1 cellular context compared by ENCODE assay signal in genomic region chr1:1065265-1065939, GRCh38.
A peak's percentile ranks its signal among the peaks of the same experiment; 100 is the strongest.
TF ChIP-seq lines count a peak whose summit lies in the region.

No MANE protein-coding gene starts in this region.

TF ChIP-seq in HepG2, 621 proteins besides CTCF, POLR2A, EP300 and RAD21 (continues in another document):
- no peak for TF ChIP-seq NFKBIZ (CRISPR knock-in tag; IDR thresholded peaks at IDR 0.05)
- no peak for TF ChIP-seq ZNF121 (CRISPR knock-in tag; IDR thresholded peaks at IDR 0.05)
- TF ChIP-seq, protein P1, sequence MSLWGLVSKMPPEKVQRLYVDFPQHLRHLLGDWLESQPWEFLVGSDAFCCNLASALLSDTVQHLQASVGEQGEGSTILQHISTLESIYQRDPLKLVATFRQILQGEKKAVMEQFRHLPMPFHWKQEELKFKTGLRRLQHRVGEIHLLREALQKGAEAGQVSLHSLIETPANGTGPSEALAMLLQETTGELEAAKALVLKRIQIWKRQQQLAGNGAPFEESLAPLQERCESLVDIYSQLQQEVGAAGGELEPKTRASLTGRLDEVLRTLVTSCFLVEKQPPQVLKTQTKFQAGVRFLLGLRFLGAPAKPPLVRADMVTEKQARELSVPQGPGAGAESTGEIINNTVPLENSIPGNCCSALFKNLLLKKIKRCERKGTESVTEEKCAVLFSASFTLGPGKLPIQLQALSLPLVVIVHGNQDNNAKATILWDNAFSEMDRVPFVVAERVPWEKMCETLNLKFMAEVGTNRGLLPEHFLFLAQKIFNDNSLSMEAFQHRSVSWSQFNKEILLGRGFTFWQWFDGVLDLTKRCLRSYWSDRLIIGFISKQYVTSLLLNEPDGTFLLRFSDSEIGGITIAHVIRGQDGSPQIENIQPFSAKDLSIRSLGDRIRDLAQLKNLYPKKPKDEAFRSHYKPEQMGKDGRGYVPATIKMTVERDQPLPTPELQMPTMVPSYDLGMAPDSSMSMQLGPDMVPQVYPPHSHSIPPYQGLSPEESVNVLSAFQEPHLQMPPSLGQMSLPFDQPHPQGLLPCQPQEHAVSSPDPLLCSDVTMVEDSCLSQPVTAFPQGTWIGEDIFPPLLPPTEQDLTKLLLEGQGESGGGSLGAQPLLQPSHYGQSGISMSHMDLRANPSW (CRISPR knock-in tag; IDR thresholded peaks at IDR 0.05; ENCODE audit: borderline replicate concordance), result no peak
- no peak for TF ChIP-seq ZNF792 (CRISPR knock-in tag; IDR thresholded peaks at IDR 0.05)
- TF ChIP-seq SAP130 (CRISPR knock-in tag; IDR thresholded peaks at IDR 0.05; ENCODE audit: low read depth), result peak; percentile 71
- TF ChIP-seq ZNF263 (CRISPR knock-in tag; IDR thresholded peaks at IDR 0.05), result no peak
- TF ChIP-seq TCF7 (IDR thresholded peaks at IDR 0.05; ENCODE audit: low read depth), result no peak
- peak; percentile 34; the same call in 1 of the 2 replicates for TF ChIP-seq PITX1 (CRISPR knock-in tag; IDR thresholded peaks at IDR 0.05)
- no peak for TF ChIP-seq ZNF704 (CRISPR knock-in tag; IDR thresholded peaks at IDR 0.05; ENCODE audit: borderline replicate concordance)
- no peak for TF ChIP-seq BCL6 (CRISPR knock-in tag; IDR thresholded peaks at IDR 0.05)
- TF ChIP-seq, protein P2, sequence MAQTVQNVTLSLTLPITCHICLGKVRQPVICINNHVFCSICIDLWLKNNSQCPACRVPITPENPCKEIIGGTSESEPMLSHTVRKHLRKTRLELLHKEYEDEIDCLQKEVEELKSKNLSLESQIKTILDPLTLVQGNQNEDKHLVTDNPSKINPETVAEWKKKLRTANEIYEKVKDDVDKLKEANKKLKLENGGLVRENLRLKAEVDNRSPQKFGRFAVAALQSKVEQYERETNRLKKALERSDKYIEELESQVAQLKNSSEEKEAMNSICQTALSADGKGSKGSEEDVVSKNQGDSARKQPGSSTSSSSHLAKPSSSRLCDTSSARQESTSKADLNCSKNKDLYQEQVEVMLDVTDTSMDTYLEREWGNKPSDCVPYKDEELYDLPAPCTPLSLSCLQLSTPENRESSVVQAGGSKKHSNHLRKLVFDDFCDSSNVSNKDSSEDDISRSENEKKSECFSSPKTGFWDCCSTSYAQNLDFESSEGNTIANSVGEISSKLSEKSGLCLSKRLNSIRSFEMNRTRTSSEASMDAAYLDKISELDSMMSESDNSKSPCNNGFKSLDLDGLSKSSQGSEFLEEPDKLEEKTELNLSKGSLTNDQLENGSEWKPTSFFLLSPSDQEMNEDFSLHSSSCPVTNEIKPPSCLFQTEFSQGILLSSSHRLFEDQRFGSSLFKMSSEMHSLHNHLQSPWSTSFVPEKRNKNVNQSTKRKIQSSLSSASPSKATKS (CRISPR knock-in tag; IDR thresholded peaks at IDR 0.05), result no peak
- TF ChIP-seq YY1 (IDR thresholded peaks at IDR 0.05; ENCODE audit: insufficient read depth, insufficient replicate concordance, low read depth, low read length), result peak; percentile 26
- TF ChIP-seq ZNF296 (CRISPR knock-in tag; conservative IDR thresholded peaks at IDR 0.05), result no peak
- no peak for TF ChIP-seq DPF2 (CRISPR knock-in tag; IDR thresholded peaks at IDR 0.05; ENCODE audit: borderline replicate concordance, low read depth)
- TF ChIP-seq ZFP36L2 (CRISPR knock-in tag; IDR thresholded peaks at IDR 0.05), result no peak
- TF ChIP-seq NBN (conservative IDR thresholded peaks at IDR 0.05), result no peak
- TF ChIP-seq, protein P3, sequence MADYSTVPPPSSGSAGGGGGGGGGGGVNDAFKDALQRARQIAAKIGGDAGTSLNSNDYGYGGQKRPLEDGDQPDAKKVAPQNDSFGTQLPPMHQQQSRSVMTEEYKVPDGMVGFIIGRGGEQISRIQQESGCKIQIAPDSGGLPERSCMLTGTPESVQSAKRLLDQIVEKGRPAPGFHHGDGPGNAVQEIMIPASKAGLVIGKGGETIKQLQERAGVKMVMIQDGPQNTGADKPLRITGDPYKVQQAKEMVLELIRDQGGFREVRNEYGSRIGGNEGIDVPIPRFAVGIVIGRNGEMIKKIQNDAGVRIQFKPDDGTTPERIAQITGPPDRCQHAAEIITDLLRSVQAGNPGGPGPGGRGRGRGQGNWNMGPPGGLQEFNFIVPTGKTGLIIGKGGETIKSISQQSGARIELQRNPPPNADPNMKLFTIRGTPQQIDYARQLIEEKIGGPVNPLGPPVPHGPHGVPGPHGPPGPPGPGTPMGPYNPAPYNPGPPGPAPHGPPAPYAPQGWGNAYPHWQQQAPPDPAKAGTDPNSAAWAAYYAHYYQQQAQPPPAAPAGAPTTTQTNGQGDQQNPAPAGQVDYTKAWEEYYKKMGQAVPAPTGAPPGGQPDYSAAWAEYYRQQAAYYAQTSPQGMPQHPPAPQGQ (CRISPR knock-in tag; IDR thresholded peaks at IDR 0.05; ENCODE audit: borderline replicate concordance), result no peak
- TF ChIP-seq MIXL1 (CRISPR knock-in tag; IDR thresholded peaks at IDR 0.05), result 0 out of 2 replicates have a peak, but pooled peaks have one; percentile 40
- no peak for TF ChIP-seq NFYB (CRISPR knock-in tag; IDR thresholded peaks at IDR 0.05)
- peak; percentile 37 for TF ChIP-seq TEAD3 (CRISPR knock-in tag; optimal IDR thresholded peaks at IDR 0.05; ENCODE audit: borderline replicate concordance)
- no peak for TF ChIP-seq ZNF75D (CRISPR knock-in tag; IDR thresholded peaks at IDR 0.05; ENCODE audit: borderline replicate concordance)
- TF ChIP-seq HMG20B (CRISPR knock-in tag; conservative IDR thresholded peaks at IDR 0.05), result no peak
- TF ChIP-seq ZNF549 (CRISPR knock-in tag; IDR thresholded peaks at IDR 0.05), result no peak
- no peak for TF ChIP-seq ZNF672 (CRISPR knock-in tag; IDR thresholded peaks at IDR 0.05)
- TF ChIP-seq MEIS1 (CRISPR knock-in tag; IDR thresholded peaks at IDR 0.05; ENCODE audit: borderline replicate concordance), result no peak
- TF ChIP-seq ZXDC (CRISPR knock-in tag; IDR thresholded peaks at IDR 0.05), result no peak
- TF ChIP-seq ZNF430 (CRISPR knock-in tag; IDR thresholded peaks at IDR 0.05), result no peak
- no peak for TF ChIP-seq CBFB (CRISPR knock-in tag; IDR thresholded peaks at IDR 0.05)
- TF ChIP-seq, protein P4, sequence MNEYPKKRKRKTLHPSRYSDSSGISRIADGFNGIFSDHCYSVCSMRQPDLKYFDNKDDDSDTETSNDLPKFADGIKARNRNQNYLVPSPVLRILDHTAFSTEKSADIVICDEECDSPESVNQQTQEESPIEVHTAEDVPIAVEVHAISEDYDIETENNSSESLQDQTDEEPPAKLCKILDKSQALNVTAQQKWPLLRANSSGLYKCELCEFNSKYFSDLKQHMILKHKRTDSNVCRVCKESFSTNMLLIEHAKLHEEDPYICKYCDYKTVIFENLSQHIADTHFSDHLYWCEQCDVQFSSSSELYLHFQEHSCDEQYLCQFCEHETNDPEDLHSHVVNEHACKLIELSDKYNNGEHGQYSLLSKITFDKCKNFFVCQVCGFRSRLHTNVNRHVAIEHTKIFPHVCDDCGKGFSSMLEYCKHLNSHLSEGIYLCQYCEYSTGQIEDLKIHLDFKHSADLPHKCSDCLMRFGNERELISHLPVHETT (CRISPR knock-in tag; conservative IDR thresholded peaks at IDR 0.05), result no peak
- TF ChIP-seq, protein P5, sequence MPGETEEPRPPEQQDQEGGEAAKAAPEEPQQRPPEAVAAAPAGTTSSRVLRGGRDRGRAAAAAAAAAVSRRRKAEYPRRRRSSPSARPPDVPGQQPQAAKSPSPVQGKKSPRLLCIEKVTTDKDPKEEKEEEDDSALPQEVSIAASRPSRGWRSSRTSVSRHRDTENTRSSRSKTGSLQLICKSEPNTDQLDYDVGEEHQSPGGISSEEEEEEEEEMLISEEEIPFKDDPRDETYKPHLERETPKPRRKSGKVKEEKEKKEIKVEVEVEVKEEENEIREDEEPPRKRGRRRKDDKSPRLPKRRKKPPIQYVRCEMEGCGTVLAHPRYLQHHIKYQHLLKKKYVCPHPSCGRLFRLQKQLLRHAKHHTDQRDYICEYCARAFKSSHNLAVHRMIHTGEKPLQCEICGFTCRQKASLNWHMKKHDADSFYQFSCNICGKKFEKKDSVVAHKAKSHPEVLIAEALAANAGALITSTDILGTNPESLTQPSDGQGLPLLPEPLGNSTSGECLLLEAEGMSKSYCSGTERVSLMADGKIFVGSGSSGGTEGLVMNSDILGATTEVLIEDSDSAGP (CRISPR knock-in tag; IDR thresholded peaks at IDR 0.05; ENCODE audit: borderline replicate concordance), result no peak
- TF ChIP-seq MZF1 (CRISPR knock-in tag; IDR thresholded peaks at IDR 0.05; ENCODE audit: borderline replicate concordance), result no peak
- TF ChIP-seq ELF3 (CRISPR knock-in tag; IDR thresholded peaks at IDR 0.05), result no peak
- peak; percentile 32; the same call in 1 of the 2 replicates for TF ChIP-seq RXRB (CRISPR knock-in tag; IDR thresholded peaks at IDR 0.05; ENCODE audit: borderline replicate concordance)
- TF ChIP-seq, protein P6, sequence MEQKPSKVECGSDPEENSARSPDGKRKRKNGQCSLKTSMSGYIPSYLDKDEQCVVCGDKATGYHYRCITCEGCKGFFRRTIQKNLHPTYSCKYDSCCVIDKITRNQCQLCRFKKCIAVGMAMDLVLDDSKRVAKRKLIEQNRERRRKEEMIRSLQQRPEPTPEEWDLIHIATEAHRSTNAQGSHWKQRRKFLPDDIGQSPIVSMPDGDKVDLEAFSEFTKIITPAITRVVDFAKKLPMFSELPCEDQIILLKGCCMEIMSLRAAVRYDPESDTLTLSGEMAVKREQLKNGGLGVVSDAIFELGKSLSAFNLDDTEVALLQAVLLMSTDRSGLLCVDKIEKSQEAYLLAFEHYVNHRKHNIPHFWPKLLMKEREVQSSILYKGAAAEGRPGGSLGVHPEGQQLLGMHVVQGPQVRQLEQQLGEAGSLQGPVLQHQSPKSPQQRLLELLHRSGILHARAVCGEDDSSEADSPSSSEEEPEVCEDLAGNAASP (CRISPR knock-in tag; IDR thresholded peaks at IDR 0.05; ENCODE audit: borderline replicate concordance), result peak; percentile 20; the same call in 1 of the 2 replicates
- peak; percentile 35; the same call in 1 of the 2 replicates for TF ChIP-seq HDAC1 (CRISPR knock-in tag; IDR thresholded peaks at IDR 0.05)
- TF ChIP-seq FLYWCH1 (CRISPR knock-in tag; IDR thresholded peaks at IDR 0.05), result no peak
- TF ChIP-seq IKZF5 (CRISPR knock-in tag; IDR thresholded peaks at IDR 0.05), result 0 out of 2 replicates have a peak, but pooled peaks have one; percentile 29
- TF ChIP-seq ZNF563 (CRISPR knock-in tag; IDR thresholded peaks at IDR 0.05), result no peak
- no peak for TF ChIP-seq ZMYM4 (CRISPR knock-in tag; IDR thresholded peaks at IDR 0.05)
- TF ChIP-seq RFX3 (CRISPR knock-in tag; IDR thresholded peaks at IDR 0.05), result no peak
- no peak for TF ChIP-seq ZNF598 (CRISPR knock-in tag; IDR thresholded peaks at IDR 0.05; ENCODE audit: borderline replicate concordance)
- peak; percentile 35; the same call in 1 of the 2 replicates for TF ChIP-seq KDM2A (CRISPR knock-in tag; IDR thresholded peaks at IDR 0.05; ENCODE audit: borderline replicate concordance, low read depth)
- peak; percentile 58; the same call in 1 of the 2 replicates for TF ChIP-seq RXRA (CRISPR knock-in tag; IDR thresholded peaks at IDR 0.05)
- TF ChIP-seq CC2D1A (CRISPR knock-in tag; IDR thresholded peaks at IDR 0.05), result no peak
- no peak for TF ChIP-seq CBX5 (CRISPR knock-in tag; IDR thresholded peaks at IDR 0.05; ENCODE audit: borderline replicate concordance)
- TF ChIP-seq PCBP2 (optimal IDR thresholded peaks at IDR 0.05; ENCODE audit: low read depth, low read length, poor library complexity, severe bottlenecking), result no peak
- no peak for TF ChIP-seq ZFP90 (CRISPR knock-in tag; IDR thresholded peaks at IDR 0.05; ENCODE audit: borderline replicate concordance)
- TF ChIP-seq SP5 (CRISPR knock-in tag; IDR thresholded peaks at IDR 0.05; ENCODE audit: borderline replicate concordance, low read depth), result no peak
- no peak for TF ChIP-seq ZNF720 (CRISPR knock-in tag; IDR thresholded peaks at IDR 0.05)
- TF ChIP-seq SALL1 (CRISPR knock-in tag; IDR thresholded peaks at IDR 0.05), result peak; percentile 54; the same call in 1 of the 2 replicates
- TF ChIP-seq, protein P7, sequence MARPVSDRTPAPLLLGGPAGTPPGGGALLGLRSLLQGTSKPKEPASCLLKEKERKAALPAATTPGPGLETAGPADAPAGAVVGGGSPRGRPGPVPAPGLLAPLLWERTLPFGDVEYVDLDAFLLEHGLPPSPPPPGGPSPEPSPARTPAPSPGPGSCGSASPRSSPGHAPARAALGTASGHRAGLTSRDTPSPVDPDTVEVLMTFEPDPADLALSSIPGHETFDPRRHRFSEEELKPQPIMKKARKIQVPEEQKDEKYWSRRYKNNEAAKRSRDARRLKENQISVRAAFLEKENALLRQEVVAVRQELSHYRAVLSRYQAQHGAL (CRISPR knock-in tag; IDR thresholded peaks at IDR 0.05; ENCODE audit: not compliant biosample characterization), result no peak
- peak; percentile 89 for TF ChIP-seq HNF4A (CRISPR knock-in tag; IDR thresholded peaks at IDR 0.05)
